ENCODE assay signal across 12 cellular contexts in the genomic region with DNA sequence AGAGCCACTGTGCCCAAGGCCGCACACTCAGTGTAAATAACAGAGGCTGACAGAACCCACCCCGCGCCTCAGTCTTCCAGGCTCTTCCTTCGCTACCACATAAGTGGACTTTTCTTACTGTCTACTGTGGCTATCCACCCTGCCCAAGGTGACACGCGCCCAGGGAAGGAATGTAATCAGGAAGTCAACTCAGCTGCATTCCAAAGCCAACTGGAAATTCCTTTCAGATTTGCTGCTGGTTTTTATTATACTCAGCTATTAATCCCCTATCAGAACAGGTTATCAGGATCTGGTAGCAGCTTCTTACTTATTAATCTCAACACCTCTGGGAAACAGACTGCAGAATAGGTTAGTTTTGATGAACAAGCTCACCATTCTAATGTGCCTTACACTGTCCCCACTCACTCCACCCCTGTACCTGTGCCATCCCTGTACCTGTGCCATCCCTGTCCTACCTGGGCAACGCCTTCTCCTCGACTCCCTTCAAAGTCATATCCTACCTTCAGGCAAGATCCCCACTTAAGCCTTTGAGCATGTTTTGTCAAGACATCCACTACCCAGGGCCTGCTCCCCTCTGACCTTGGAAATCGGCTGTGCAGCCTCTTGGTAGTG.
DNase-seq lines count a peak whose midpoint lies in the region; ATAC-seq and TF ChIP-seq lines count a peak whose summit lies in the region.
"Had no signal": no experiment of that assay in that cellular context is flagged by ENCODE, and none has a peak within 500 bp of the region (broad histone marks: within the 10 kb centered on the region; RNA-seq: fewer than 3 reads in every experiment).

No MANE protein-coding gene starts in this region.

- DNase-seq in DMS53 (lab: John Stamatoyannopoulos, UW) (peak; percentile 11), DMS53 treated with DMSO at 0.1 percent for 48 hours (lab: John Stamatoyannopoulos, UW; ENCODE audit: unreplicated experiment) (no peak), astrocyte of the hippocampus (ENCODE audit: low read depth, low spot score) (peak; percentile 70), islet precursor cell (peak; percentile 78), transverse colon (peak; percentile 67), activated T-cell treated with anti-CD3 and anti-CD28 coated beads for 4 hours (no peak)
- no peak for DNase-seq in stimulated activated naive CD8-positive, alpha-beta T cell treated with anti-CD3 and anti-CD28 coated beads, Interleukin-15, amount 100 ng/mL, for 72 hours
- DNase-seq: NCI-H2081 treated with DMSO at 0.1 percent for 48 hours, right lobe of liver had no signal

- 54 to 75% methylated on average over 3 to 9 of the region's 9 CpGs for WGBS in transverse colon (ENCODE audit: low coverage in 1 of 2), 2 donors

- intact Hi-C loops in transverse colon (cut with DNase I; ENCODE audit: low total_unique reads) = no loop called here

- no peak overlapping the region for H3K27ac Mint-ChIP-seq in stimulated activated naive CD8-positive, alpha-beta T cell treated with anti-CD3 and anti-CD28 coated beads, Interleukin-15, amount 100 ng/mL, for 72 hours

- no peak overlapping the region for H3K4me3 ChIP-seq in transverse colon
- H3K4me3 ChIP-seq: right lobe of liver had no signal

- H3K9me3 Mint-ChIP-seq in stimulated activated naive CD8-positive, alpha-beta T cell treated with anti-CD3 and anti-CD28 coated beads, Interleukin-15, amount 100 ng/mL, for 72 hours = peaks cover 0 to 2% of the 10 kb centered on the region in 2 donors
- H3K9me3 Mint-ChIP-seq: activated naive CD4-positive, alpha-beta T cell treated with anti-CD3 and anti-CD28 coated beads, Interleukin-2, amount 50 U/mL, for 24 hours had no signal

- H3K9me3 ChIP-seq in transverse colon = no peaks in the 10 kb centered on the region
- H3K9me3 ChIP-seq: right lobe of liver had no signal

- H3K27ac ChIP-seq in transverse colon = peak overlapping the region in 3 of 4 donors; percentile 25 to 56 (median 55)
- H3K27ac ChIP-seq: 22Rv1, right lobe of liver had no signal

- no peaks in the 10 kb centered on the region for H3K36me3 ChIP-seq in transverse colon
- H3K36me3 ChIP-seq: right lobe of liver had no signal

- H3K27me3 Mint-ChIP-seq in stimulated activated naive CD8-positive, alpha-beta T cell treated with anti-CD3 and anti-CD28 coated beads, Interleukin-15, amount 100 ng/mL, for 72 hours = peaks cover 26% of the 10 kb centered on the region

- H3K27me3 ChIP-seq in transverse colon = no peaks in the 10 kb centered on the region
- H3K27me3 ChIP-seq: right lobe of liver had no signal

- H3K4me3 Mint-ChIP-seq in stimulated activated naive CD8-positive, alpha-beta T cell treated with anti-CD3 and anti-CD28 coated beads, Interleukin-15, amount 100 ng/mL, for 72 hours = no peak overlapping the region
- H3K4me3 Mint-ChIP-seq: activated naive CD4-positive, alpha-beta T cell treated with anti-CD3 and anti-CD28 coated beads, Interleukin-2, amount 50 U/mL, for 24 hours had no signal

- no peak for TF ChIP-seq POLR2A in transverse colon (IDR thresholded peaks at IDR 0.05)

- peaks cover 0 to 24% (median 14%) of the 10 kb centered on the region in 4 donors for H3K4me1 ChIP-seq in transverse colon

- no peak for ATAC-seq in stimulated activated naive CD8-positive, alpha-beta T cell treated with anti-CD3 and anti-CD28 coated beads, Interleukin-15, amount 100 ng/mL, for 72 hours
- ATAC-seq in GM19452 (IDR thresholded peaks at IDR 0.05; ENCODE audit: unreplicated experiment) = no peak

- peaks cover 9% of the 10 kb centered on the region for H3K4me1 Mint-ChIP-seq in stimulated activated naive CD8-positive, alpha-beta T cell treated with anti-CD3 and anti-CD28 coated beads, Interleukin-15, amount 100 ng/mL, for 72 hours
- H3K4me1 Mint-ChIP-seq: activated naive CD4-positive, alpha-beta T cell treated with anti-CD3 and anti-CD28 coated beads, Interleukin-2, amount 50 U/mL, for 24 hours had no signal

- TF ChIP-seq CTCF in transverse colon (IDR thresholded peaks at IDR 0.05) = no peak

- in situ Hi-C loops in transverse colon (cut with MboI; ENCODE audit: low pct_ligation_motif_present in 1 of 4, low pct_unique_long_range_greater_than_20kb in 1 of 4, low sequenced_read_pairs in 3 of 4) = no loop called here

- TF ChIP-seq EP300 in transverse colon (IDR thresholded peaks at IDR 0.05; ENCODE audit: low read depth) = no peak

Comparison
In these comparisons a context has a peak if more than half of its experiments do, and no peak if none do; other contexts are left out.
1. DNase-seq: peak in DMS53 (single experiment), astrocyte of the hippocampus (single experiment), islet precursor cell (single experiment) and transverse colon (single experiment); none in DMS53 treated with DMSO at 0.1 percent for 48 hours (single experiment), stimulated activated naive CD8-positive, alpha-beta T cell treated with anti-CD3 and anti-CD28 coated beads, Interleukin-15, amount 100 ng/mL, for 72 hours (0 of 2) and activated T-cell treated with anti-CD3 and anti-CD28 coated beads for 4 hours (single experiment).